12 cellular contexts compared by ENCODE assay signal in genomic region chr6:160919713-160920112, GRCh38.
A peak's percentile ranks its signal among the peaks of the same experiment; 100 is the strongest.
DNase-seq lines count a peak whose midpoint lies in the region; ATAC-seq, FAIRE-seq and TF ChIP-seq lines count a peak whose summit lies in the region.
"Had no signal": no experiment of that assay in that cellular context is flagged by ENCODE, and none has a peak within 500 bp of the region (broad histone marks: within the 10 kb centered on the region; RNA-seq: fewer than 3 reads in every experiment).

No MANE protein-coding gene starts in this region.

- TF ChIP-seq CTCF in AG04450 (IDR thresholded peaks at IDR 0.05; ENCODE audit: low read depth, low read length) (no peak), HFFc6 (IDR thresholded peaks at IDR 0.05) (no peak), kidney (IDR thresholded peaks at IDR 0.05; ENCODE audit: borderline replicate concordance, extremely low read depth, insufficient read depth) (no peak)

- peaks cover 0 to 2% of the 10 kb centered on the region in 2 donors for H3K4me1 ChIP-seq in kidney (ENCODE audit: control insufficient read depth in 1 of 2, insufficient read depth in 1 of 2, low read depth in 1 of 2, low read length in 2 of 2)

- DNase-seq in AG04450 (ENCODE audit: low read depth, low spot score) = peak; percentile 54
- DNase-seq in HFFc6 = peak; percentile 81
- peak; percentile 67 for DNase-seq in amniotic stem cell (lab: John Stamatoyannopoulos, UW)
- no peak for DNase-seq in kidney
- DNase-seq in NCI-H748 treated with DMSO at 0.1 percent for 48 hours (lab: John Stamatoyannopoulos, UW) = no peak
- no peak for DNase-seq in activated CD8-positive, alpha-beta memory T cell treated with anti-CD3 and anti-CD28 coated beads, Interleukin-2, amount 50 U/mL, for 4 hours
- DNase-seq in NCI-H1694 (lab: John Stamatoyannopoulos, UW) = no peak
- DNase-seq: CD4-positive, CD25-positive, alpha-beta regulatory T cell; cortex of kidney had no signal

- ATAC-seq in HG03457 (IDR thresholded peaks at IDR 0.05; ENCODE audit: unreplicated experiment) = no peak

- CTCF ChIA-PET in AG04450 (lab: Charles Lee) = interaction anchor here (4.4 kb wide), 1 partner anchor 11 kb away, joined by 24 read pairs; no protein-coding TSS in a partner anchor

- no peaks in the 10 kb centered on the region for H3K9me3 Mint-ChIP-seq in HFFc6

- H3K36me3 Mint-ChIP-seq in HFFc6 (ENCODE audit: low read depth) = no peaks in the 10 kb centered on the region
- H3K36me3 Mint-ChIP-seq: CD4-positive, CD25-positive, alpha-beta regulatory T cell had no signal

- no peaks in the 10 kb centered on the region for H3K36me3 ChIP-seq in kidney (ENCODE audit: control insufficient read depth in 1 of 2, insufficient read depth in 2 of 2, low read length in 2 of 2)

- no peak overlapping the region; the same call in 1 of the 2 replicates for H3K27ac Mint-ChIP-seq in HFFc6

- no peak overlapping the region for H3K9ac ChIP-seq in kidney (ENCODE audit: low read length in 2 of 2)

- peaks cover 5% of the 10 kb centered on the region for H3K27me3 Mint-ChIP-seq in HFFc6 (ENCODE audit: insufficient read depth)

- H3K4me3 ChIP-seq in AG04450 (ENCODE audit: low read depth, low read length) (no peak overlapping the region), kidney (ENCODE audit: low read length in 2 of 2) (no peak overlapping the region)

- POLR2A ChIA-PET in AG04450 (lab: Yijun Ruan, JAX) = interaction anchor here (0.9 kb wide), 1 partner anchor 9 kb away, joined by 3 read pairs; no protein-coding TSS in a partner anchor

- H3K27me3 ChIP-seq in AG04450 (ENCODE audit: control insufficient read depth, insufficient read depth, low read length) = no peaks in the 10 kb centered on the region

- no peak overlapping the region for H3K4me3 Mint-ChIP-seq in HFFc6
- H3K4me3 Mint-ChIP-seq: CD4-positive, CD25-positive, alpha-beta regulatory T cell had no signal

- H3K4me1 Mint-ChIP-seq in HFFc6 (ENCODE audit: low read depth) = peaks cover 16% of the 10 kb centered on the region
- H3K4me1 Mint-ChIP-seq: CD4-positive, CD25-positive, alpha-beta regulatory T cell had no signal

- H3K9me3 ChIP-seq in AG04450 (ENCODE audit: control insufficient read depth, insufficient read depth, low read length) (no peaks in the 10 kb centered on the region), kidney (ENCODE audit: control insufficient read depth in 1 of 2, low read length in 2 of 2) (no peaks in the 10 kb centered on the region)

- intact Hi-C loops in kidney (cut with DNase I) = no loop called here

- FAIRE-seq in kidney (lab: Jason Lieb, UNC) = peak; percentile 46
- FAIRE-seq: GM18507, islet of Langerhans had no signal

- H3K27ac ChIP-seq in AG04450 (ENCODE audit: low read depth, low read length) = no peak overlapping the region
- H3K27ac ChIP-seq in kidney (ENCODE audit: low read depth in 2 of 2, low read length in 2 of 2) = no peak overlapping the region

Comparison
In these comparisons a context has a peak if more than half of its experiments do, and no peak if none do; other contexts are left out.
1. DNase-seq: peak in AG04450 (single experiment), HFFc6 (single experiment) and amniotic stem cell (single experiment); none in kidney (single experiment), NCI-H748 treated with DMSO at 0.1 percent for 48 hours (single experiment), activated CD8-positive, alpha-beta memory T cell treated with anti-CD3 and anti-CD28 coated beads, Interleukin-2, amount 50 U/mL, for 4 hours (single experiment) and NCI-H1694 (single experiment).